8 cellular contexts compared by ENCODE assay signal in genomic region chr19:57849666-57850473, GRCh38. TPM values are rescaled to one million over a fixed set of nuclear protein-coding genes. Genes with fewer than 3 reads are reported as not detected.
DNase-seq lines count a peak whose midpoint lies in the region; ATAC-seq and TF ChIP-seq lines count a peak whose summit lies in the region.
"Not testable (repeated sequence)": the region's sequence is repeated elsewhere in the genome, so short reads cannot be mapped to it uniquely, and the experiment has no call there.

TSS of gene ZNF587 (plus strand) at chr19:57849859. CDS start at chr19:57850039, 180 bp downstream.

- not testable (repeated sequence) for H3K27me3 Mint-ChIP-seq in chondrocyte (ENCODE audit: low read depth)

- ATAC-seq in GM19023 (IDR thresholded peaks at IDR 0.05; ENCODE audit: unreplicated experiment) (peak; percentile 94), HG03280 (IDR thresholded peaks at IDR 0.05; ENCODE audit: unreplicated experiment) (peak; percentile 98)

- H3K4me3 Mint-ChIP-seq in chondrocyte (ENCODE audit: unreplicated experiment), result peak within 1 kb of the TSS; percentile 84

- not testable (repeated sequence) for H3K9me3 Mint-ChIP-seq in chondrocyte (ENCODE audit: low read depth)

- peaks cover 21% of the 10 kb centered on the region for H3K4me1 Mint-ChIP-seq in chondrocyte (ENCODE audit: low read depth)

- not testable (repeated sequence) for H3K36me3 ChIP-seq in kidney epithelial cell (ENCODE audit: control insufficient read depth, insufficient read depth, low read length)

- H3K27me3 ChIP-seq in kidney epithelial cell (ENCODE audit: control insufficient read depth, insufficient read depth, low read length), result not testable (repeated sequence)

- H3K36me3 Mint-ChIP-seq in chondrocyte (ENCODE audit: low read depth), result peaks cover 15% of the 10 kb centered on the region

- not testable (repeated sequence) for TF ChIP-seq CTCF in AG09309 (IDR thresholded peaks at IDR 0.05; ENCODE audit: control insufficient read depth, insufficient read depth, low read depth, low read length, missing control alignments); chondrocyte (IDR thresholded peaks at IDR 0.05); kidney epithelial cell (IDR thresholded peaks at IDR 0.05; ENCODE audit: insufficient read depth, low read length, poor library complexity, severe bottlenecking)

- peak; percentile 24 for DNase-seq in AG09309 (ENCODE audit: low read depth)
- DNase-seq in NCI-H446 (lab: John Stamatoyannopoulos, UW), result peak; percentile 6 to 16
- DNase-seq in activated CD4-positive, alpha-beta T cell treated with anti-CD3 and anti-CD28 coated beads for 1 hour, result peak; percentile 69
- not testable (repeated sequence) for DNase-seq in chondrocyte (ENCODE audit: low spot score)
- DNase-seq in kidney epithelial cell (ENCODE audit: low read depth), result peak; percentile 60
- DNase-seq in stimulated activated CD4-positive, alpha-beta T cell treated with anti-CD3 and anti-CD28 coated beads, Interleukin-15, amount 100 ng/mL, for 24 hours, result peak; percentile 81

- peak within 1 kb of the TSS; percentile 89 for H3K27ac Mint-ChIP-seq in chondrocyte (ENCODE audit: unreplicated experiment)

- H3K4me3 ChIP-seq in AG09309 (ENCODE audit: control insufficient read depth, low read depth, low read length), result peak within 1 kb of the TSS; percentile 86
- peak within 1 kb of the TSS; percentile 77 for H3K4me3 ChIP-seq in kidney epithelial cell (ENCODE audit: low read depth, low read length)

RNA-seq across cellular contexts. Expression of gene ZNF587, which starts in this region (rescaled TPM):
- total RNA-seq in chondrocyte (27.1 to 39.9 TPM (median 30.8 TPM) in 3 replicates), kidney epithelial cell (15.8 and 19.3 TPM in 2 replicates)
